14 cellular contexts compared by ENCODE assay signal in the genomic region with DNA sequence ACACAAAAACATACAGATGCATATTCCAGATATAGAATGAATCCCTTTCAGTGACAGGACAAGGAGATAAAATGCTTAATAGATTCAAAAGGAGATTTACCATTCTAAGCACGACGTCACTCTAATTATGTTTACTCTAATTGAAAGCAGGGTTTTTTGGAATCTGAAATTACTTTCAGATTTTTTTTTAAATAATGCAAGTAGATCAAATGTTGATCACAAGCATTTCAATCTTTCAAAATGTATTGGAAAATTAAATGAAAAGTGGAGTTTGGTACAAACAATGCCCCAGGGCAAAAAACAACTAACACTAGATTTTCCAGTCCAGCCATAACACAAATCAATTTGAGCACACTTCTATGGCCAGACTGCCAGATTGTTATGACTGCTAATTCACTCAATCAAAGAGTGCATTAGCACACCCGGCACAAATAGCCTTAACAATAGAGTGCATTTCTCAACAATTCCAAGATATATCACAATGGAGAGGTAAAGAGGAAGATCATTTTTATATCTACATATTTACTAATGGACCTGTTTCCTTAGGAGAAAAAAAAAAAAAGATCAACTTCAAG. TPM values are rescaled to one million over a fixed set of nuclear protein-coding genes. Genes with fewer than 3 reads are reported as not detected.
DNase-seq lines count a peak whose midpoint lies in the region; ATAC-seq and TF ChIP-seq lines count a peak whose summit lies in the region.
"Had no signal": no experiment of that assay in that cellular context is flagged by ENCODE, and none has a peak within 500 bp of the region (broad histone marks: within the 10 kb centered on the region; RNA-seq: fewer than 3 reads in every experiment).

No MANE protein-coding gene starts in this region.

- H3K27me3 Mint-ChIP-seq in mesothelial cell of epicardium (ENCODE audit: low read depth), result no peaks in the 10 kb centered on the region

- ATAC-seq in GM18498 (IDR thresholded peaks at IDR 0.05; ENCODE audit: unreplicated experiment), result no peak
- ATAC-seq: A549 had no signal

- H3K36me3 Mint-ChIP-seq in mesothelial cell of epicardium, result no peaks in the 10 kb centered on the region

- TF ChIP-seq CTCF in mesothelial cell of epicardium (IDR thresholded peaks at IDR 0.05; ENCODE audit: unreplicated experiment), result no peak

- no peak overlapping the region for H3K4me3 Mint-ChIP-seq in mesothelial cell of epicardium
- H3K4me3 Mint-ChIP-seq: T-helper 2 cell treated with Interferon-gamma antibody and Interleukin-4, amounts not matched to agents 5 μg/mL and 100 μg/mL, for 36 hours had no signal

- no peaks in the 10 kb centered on the region for H3K9me3 Mint-ChIP-seq in mesothelial cell of epicardium
- H3K9me3 Mint-ChIP-seq: T-helper 2 cell treated with Interferon-gamma antibody and Interleukin-4, amounts not matched to agents 5 μg/mL and 100 μg/mL, for 36 hours had no signal

- H3K4me1 Mint-ChIP-seq in mesothelial cell of epicardium, result peaks cover 68% of the 10 kb centered on the region

- peak; percentile 57 for DNase-seq in NCI-H1105 treated with DMSO at 0.1 percent for 48 hours (lab: John Stamatoyannopoulos, UW)
- DNase-seq in NCI-H1105 (lab: John Stamatoyannopoulos, UW), result no peak
- peak in 2 of 3 experiments; percentile 70 to 94 for DNase-seq in NCI-H1417 (lab: John Stamatoyannopoulos, UW)
- peak; percentile 87 for DNase-seq in NCI-H748 treated with DMSO at 0.1 percent for 48 hours (lab: John Stamatoyannopoulos, UW)
- no peak for DNase-seq in mesothelial cell of epicardium (ENCODE audit: low spot score in 2 of 2, unreplicated experiment in 2 of 2)
- no peak for DNase-seq in T1000 (lab: John Stamatoyannopoulos, UW)
- DNase-seq in LoVo (ENCODE audit: low spot score), result no peak
- DNase-seq: HCEC 1CT, NCI-H2081 treated with DMSO at 0.1 percent for 48 hours, NCI-H526 treated with DMSO at 0.1 percent for 48 hours had no signal

- H3K27ac Mint-ChIP-seq in mesothelial cell of epicardium, result peak overlapping the region; percentile 5
- H3K27ac Mint-ChIP-seq: T-helper 2 cell treated with Interferon-gamma antibody and Interleukin-4, amounts not matched to agents 5 μg/mL and 100 μg/mL, for 36 hours had no signal

RNA-seq across cellular contexts. Expression of gene DACH1, which starts 4.3 kb away (rescaled TPM):
- 66.8 to 69.0 TPM (median 67.0 TPM) in 3 replicates for total RNA-seq in mesothelial cell of epicardium
- total RNA-seq: SJSA1 had no signal

Comparison
In these comparisons a context has a peak if more than half of its experiments do, and no peak if none do; other contexts are left out.
1. DNase-seq: peak in NCI-H1105 treated with DMSO at 0.1 percent for 48 hours (single experiment), NCI-H1417 (2 of 3) and NCI-H748 treated with DMSO at 0.1 percent for 48 hours (single experiment); none in NCI-H1105 (single experiment), mesothelial cell of epicardium (0 of 2), T1000 (single experiment) and LoVo (single experiment).